ENCODE assay signal across 8 cellular contexts in genomic region chr17:48892940-48893645, GRCh38. TPM values are rescaled to one million over a fixed set of nuclear protein-coding genes. Genes with fewer than 3 reads are reported as not detected.
DNase-seq lines count a peak whose midpoint lies in the region; ATAC-seq and TF ChIP-seq lines count a peak whose summit lies in the region.

No MANE protein-coding gene starts in this region.

- H3K27me3 ChIP-seq in gastroesophageal sphincter, result no peaks in the 10 kb centered on the region

- WGBS in gastroesophageal sphincter (ENCODE audit: low coverage in 1 of 2), 2 donors, result 0 to 1% methylated on average over 16 of the region's 24 CpGs

- H3K36me3 ChIP-seq in gastroesophageal sphincter, result peaks cover 0 to 38% of the 10 kb centered on the region in 2 donors

- TF ChIP-seq EP300 in gastroesophageal sphincter (IDR thresholded peaks at IDR 0.05), result no peak

- TF ChIP-seq CTCF in VCaP (conservative IDR thresholded peaks at IDR 0.05), result no peak
- no peak for TF ChIP-seq CTCF in gastroesophageal sphincter (IDR thresholded peaks at IDR 0.05)

- H3K27ac ChIP-seq in VCaP, result peak overlapping the region; percentile 89
- peak overlapping the region; percentile 49 to 88 (median 82) for H3K27ac ChIP-seq in gastroesophageal sphincter
- H3K27ac ChIP-seq in skin epidermis, result peak overlapping the region in 20 of 21 experiments; percentile 59 to 89 (median 82)

- peak; percentile 55 for DNase-seq in NCI-H82 (lab: John Stamatoyannopoulos, UW)
- no peak for DNase-seq in NCI-H82 treated with DMSO at 0.1 percent for 48 hours (lab: John Stamatoyannopoulos, UW; ENCODE audit: unreplicated experiment)
- DNase-seq in SK-N-DZ (ENCODE audit: low spot score), result no peak

- H3K4me3 ChIP-seq in gastroesophageal sphincter, result peak overlapping the region; percentile 72 to 87
- peak overlapping the region; percentile 63 to 89 (median 72) for H3K4me3 ChIP-seq in skin epidermis

- no peak for TF ChIP-seq POLR2A in gastroesophageal sphincter (IDR thresholded peaks at IDR 0.05)

- peaks cover 4 to 27% (median 10%) of the 10 kb centered on the region in 3 donors for H3K4me1 ChIP-seq in gastroesophageal sphincter

- no peak for ATAC-seq in gastroesophageal sphincter
- ATAC-seq in GM18520 (IDR thresholded peaks at IDR 0.05; ENCODE audit: unreplicated experiment), result no peak
- ATAC-seq in activated CD4-positive, CD25-positive, alpha-beta regulatory T cell treated with anti-CD3 and anti-CD28 coated beads, Interleukin-2, amount 50 U/mL, for 24 hours, result no peak

- H3K9me3 ChIP-seq in gastroesophageal sphincter, result no peaks in the 10 kb centered on the region

RNA-seq across cellular contexts. Expression of gene ATP5MC1, which starts 0.5 kb away (rescaled TPM):
- total RNA-seq in gastroesophageal sphincter, result 100 to 1,000 TPM in 1 of 4 donors, 10 to 100 TPM in 3; 65.0 to 112 (median 82.7) TPM
- polyA plus RNA-seq in SK-N-DZ (2014; cell fraction: cytosol; rRNA removed), result 230 and 323 TPM in 2 replicates
- polyA plus RNA-seq in SK-N-DZ (2014; cell fraction: nucleus; rRNA removed), result 199 and 251 TPM in 2 replicates

RNA-seq across cellular contexts. Expression of gene UBE2Z, which starts 15.1 kb away (rescaled TPM):
- 10 to 100 TPM; 52.1 to 73.7 (median 60.4) TPM for total RNA-seq in gastroesophageal sphincter
- 35.5 and 38.8 TPM in 2 replicates for polyA plus RNA-seq in SK-N-DZ (2014; cell fraction: cytosol; rRNA removed)
- 32.6 and 38.7 TPM in 2 replicates for polyA plus RNA-seq in SK-N-DZ (2014; cell fraction: nucleus; rRNA removed)

RNA-seq across cellular contexts. Expression of gene SNF8, which starts 51.5 kb away (rescaled TPM):
- total RNA-seq in gastroesophageal sphincter, result 100 to 1,000 TPM in 1 of 4 donors, 10 to 100 TPM in 3; 74.3 to 127 (median 97.0) TPM
- polyA plus RNA-seq in SK-N-DZ (2014; cell fraction: cytosol; rRNA removed), result 187 and 212 TPM in 2 replicates
- 116 and 127 TPM in 2 replicates for polyA plus RNA-seq in SK-N-DZ (2014; cell fraction: nucleus; rRNA removed)
